36 cellular contexts compared by ENCODE assay signal in the genomic region with DNA sequence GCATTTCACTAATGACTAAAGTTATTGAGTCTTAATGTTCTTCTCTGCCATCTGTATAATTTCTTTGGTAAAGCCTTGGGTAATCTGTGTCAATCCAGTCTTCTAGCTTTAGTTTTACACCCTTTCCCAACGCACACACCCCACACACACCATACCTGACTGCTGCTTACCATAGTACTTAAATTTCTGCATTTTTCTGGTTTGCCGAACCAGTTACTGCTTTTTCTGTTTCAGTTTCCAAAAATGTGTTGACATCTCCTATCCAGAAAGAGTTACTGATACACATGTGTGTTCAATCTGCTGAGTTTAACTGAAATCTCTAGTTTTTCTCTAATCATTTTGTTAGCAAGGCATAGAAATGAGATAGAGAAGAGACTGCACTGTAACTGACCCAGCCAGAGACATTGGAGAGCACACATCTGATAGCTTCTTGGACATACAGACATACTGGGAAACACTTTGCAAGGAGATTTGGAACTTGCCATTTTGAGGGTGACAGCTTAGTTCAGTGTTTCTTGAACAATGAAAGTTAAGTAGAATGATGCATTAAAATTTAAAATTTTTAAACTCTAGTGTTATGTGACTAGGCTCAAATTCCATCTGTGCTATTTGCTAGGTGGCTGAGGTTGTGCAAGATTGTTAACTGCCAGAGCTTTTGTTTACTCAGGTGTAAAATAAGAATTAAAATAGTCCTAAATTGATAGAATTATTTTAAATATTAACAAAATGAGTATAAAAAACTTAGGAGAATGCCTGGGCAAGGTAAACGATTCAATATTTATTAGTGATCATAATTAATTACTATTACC.
"Had no signal": no experiment of that assay in that cellular context is flagged by ENCODE, and none has a peak within 500 bp of the region (broad histone marks: within the 10 kb centered on the region; RNA-seq: fewer than 3 reads in every experiment).

No MANE protein-coding gene starts in this region.

- H3K27ac ChIP-seq: cardiac muscle cell, PC-9, RWPE1, WERI-Rb-1 had no signal

- DNase-seq: activated CD4-positive, alpha-beta memory T cell treated with anti-CD3 and anti-CD28 coated beads, Interleukin-2, amount 10 ng/mL, durations not matched to agents 7 days and 5 days; activated CD4-positive, alpha-beta T cell treated with anti-CD3 and anti-CD28 coated beads for 1 hour; activated CD4-positive, alpha-beta T cell treated with anti-CD3 and anti-CD28 coated beads for 48 hours; activated CD4-positive, CD25-positive, alpha-beta regulatory T cell; activated CD8-positive, alpha-beta memory T cell treated with anti-CD3 and anti-CD28 coated beads for 24 hours; activated CD8-positive, alpha-beta memory T cell treated with anti-CD3 and anti-CD28 coated beads, Interleukin-2, amount 10 ng/mL, durations not matched to agents 7 days and 5 days; activated CD8-positive, alpha-beta memory T cell treated with anti-CD3 and anti-CD28 coated beads, Interleukin-2, amount 50 U/mL, for 48 hours; activated effector memory CD4-positive, alpha-beta T cell treated with anti-CD3 and anti-CD28 coated beads, Interleukin-2, amount 50 U/mL, for 16 hours; activated naive CD4-positive, alpha-beta T cell; activated naive CD4-positive, alpha-beta T cell treated with anti-CD3 and anti-CD28 coated beads, Interleukin-2, amount 50 U/mL, for 16 hours; activated naive CD8-positive, alpha-beta T cell treated with anti-CD3 and anti-CD28 coated beads for 36 hours; activated T-cell treated with anti-CD3 and anti-CD28 coated beads, Interleukin-2, amount 50 U/mL, for 48 hours; amniotic stem cell; aorta; Karpas-422; KBM-7; NCI-H1048; NCI-H1105 treated with DMSO at 0.1 percent for 48 hours; NCI-H1436; NCI-H1694; NCI-H1930; NCI-H2081 treated with DMSO at 0.1 percent for 48 hours; NCI-H226; NCI-H446 treated with DMSO at 0.1 percent for 48 hours; NCI-H524; NCI-H69; NCI-H82; PC-9; Right ventricle myocardium superior; SW 1271; T-helper 1 cell; T-helper 2 cell; T-helper 9 cell; WERI-Rb-1 had no signal

- H3K36me3 ChIP-seq: cardiac muscle cell, WERI-Rb-1 had no signal

- H2AFZ ChIP-seq: PC-9 had no signal

- H3K4me3 ChIP-seq: cardiac muscle cell, PC-9 had no signal

- H3K4me2 ChIP-seq: PC-9 had no signal

- ATAC-seq: activated CD8-positive, alpha-beta memory T cell treated with anti-CD3 and anti-CD28 coated beads, Interleukin-2, amount 10 ng/mL, durations not matched to agents 7 days and 5 days had no signal

- H3K27me3 ChIP-seq: cardiac muscle cell had no signal
